Comparison of ENCODE assay signal across 1 cellular context in the genomic region with DNA sequence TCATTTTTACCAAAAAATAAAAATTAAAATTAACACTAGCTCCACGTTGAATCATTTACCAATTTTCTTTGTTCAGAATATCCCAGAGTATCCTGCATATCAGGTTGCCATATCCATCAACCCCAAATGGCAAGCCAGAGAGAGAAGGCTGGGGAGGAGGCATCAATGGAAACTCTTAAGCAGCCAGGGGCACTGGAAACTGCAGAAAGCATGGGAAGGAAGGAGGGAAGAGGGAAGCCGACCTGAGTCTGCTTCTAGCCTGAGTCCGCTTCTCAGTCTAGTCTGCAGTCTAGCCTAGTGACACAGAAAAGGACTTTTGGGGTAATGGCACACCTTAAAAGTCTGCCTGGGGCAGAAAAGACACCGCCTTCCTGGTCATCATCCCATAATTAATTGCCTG.
TF ChIP-seq lines count a peak whose summit lies in the region.

No MANE protein-coding gene starts in this region.

TF ChIP-seq in A549, 52 proteins besides CTCF, POLR2A, EP300 and RAD21:
- TF ChIP-seq BHLHE40 (IDR thresholded peaks at IDR 0.05; ENCODE audit: low read depth, low read length) (no peak), HOXB13 (CRISPR knock-in tag; IDR thresholded peaks at IDR 0.05; ENCODE audit: low read depth) (no peak), NPAS2 (CRISPR knock-in tag; IDR thresholded peaks at IDR 0.05; ENCODE audit: borderline replicate concordance) (no peak), RARB (CRISPR knock-in tag; IDR thresholded peaks at IDR 0.05) (no peak), KDM1A (IDR thresholded peaks at IDR 0.05; ENCODE audit: low read depth) (no peak), JUN (IDR thresholded peaks at IDR 0.05) (no peak), HDAC2 (IDR thresholded peaks at IDR 0.05) (no peak), ZFP36 (IDR thresholded peaks at IDR 0.05; ENCODE audit: borderline replicate concordance, partially characterized antibody) (no peak), MAZ (IDR thresholded peaks at IDR 0.05; ENCODE audit: borderline replicate concordance, low read depth, low read length) (no peak), SMC3 (IDR thresholded peaks at IDR 0.05) (no peak)
- TF ChIP-seq, protein P1, sequence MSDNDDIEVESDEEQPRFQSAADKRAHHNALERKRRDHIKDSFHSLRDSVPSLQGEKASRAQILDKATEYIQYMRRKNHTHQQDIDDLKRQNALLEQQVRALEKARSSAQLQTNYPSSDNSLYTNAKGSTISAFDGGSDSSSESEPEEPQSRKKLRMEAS (IDR thresholded peaks at IDR 0.05): no peak
- TF ChIP-seq, protein P2, sequence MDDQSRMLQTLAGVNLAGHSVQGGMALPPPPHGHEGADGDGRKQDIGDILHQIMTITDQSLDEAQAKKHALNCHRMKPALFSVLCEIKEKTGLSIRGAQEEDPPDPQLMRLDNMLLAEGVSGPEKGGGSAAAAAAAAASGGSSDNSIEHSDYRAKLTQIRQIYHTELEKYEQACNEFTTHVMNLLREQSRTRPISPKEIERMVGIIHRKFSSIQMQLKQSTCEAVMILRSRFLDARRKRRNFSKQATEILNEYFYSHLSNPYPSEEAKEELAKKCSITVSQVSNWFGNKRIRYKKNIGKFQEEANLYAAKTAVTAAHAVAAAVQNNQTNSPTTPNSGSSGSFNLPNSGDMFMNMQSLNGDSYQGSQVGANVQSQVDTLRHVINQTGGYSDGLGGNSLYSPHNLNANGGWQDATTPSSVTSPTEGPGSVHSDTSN (IDR thresholded peaks at IDR 0.05): no peak
